Comparison of ENCODE assay signal across 11 cellular contexts in genomic region chr10:89534826-89535166, GRCh38. TPM values are rescaled to one million over a fixed set of nuclear protein-coding genes. Genes with fewer than 3 reads are reported as not detected.
A peak's percentile ranks its signal among the peaks of the same experiment; 100 is the strongest.
DNase-seq lines count a peak whose midpoint lies in the region; FAIRE-seq and TF ChIP-seq lines count a peak whose summit lies in the region.
"Had no signal": no experiment of that assay in that cellular context is flagged by ENCODE, and none has a peak within 500 bp of the region (broad histone marks: within the 10 kb centered on the region; RNA-seq: fewer than 3 reads in every experiment).

No MANE protein-coding gene starts in this region.

- 13 to 25% (median 19%) methylated on average over 8 of the region's 8 CpGs for WGBS in stomach, 5 donors

- in situ Hi-C loops in astrocyte of the spinal cord (cut with HindIII; ENCODE audit: low sequenced_read_pairs): no loop called here

- H3K36me3 ChIP-seq in kidney (ENCODE audit: control insufficient read depth in 1 of 2, insufficient read depth in 2 of 2, low read length in 2 of 2): peaks cover 0 to 2% of the 10 kb centered on the region in 2 donors
- no peaks in the 10 kb centered on the region for H3K36me3 ChIP-seq in stomach

- H3K4me3 ChIP-seq in astrocyte of the spinal cord (ENCODE audit: low read depth, low read length) (peak overlapping the region; percentile 57), kidney (ENCODE audit: low read length in 2 of 2) (peak overlapping the region; percentile 64 to 73), stomach (peak overlapping the region; percentile 49 to 54 (median 52))

- H3K27ac ChIP-seq in kidney (ENCODE audit: low read depth in 2 of 2, low read length in 2 of 2): peak overlapping the region; percentile 86 to 95
- no peak overlapping the region for H3K27ac ChIP-seq in stomach

- TF ChIP-seq CTCF in astrocyte of the spinal cord (IDR thresholded peaks at IDR 0.05; ENCODE audit: low read depth, low read length): no peak
- TF ChIP-seq CTCF in kidney (IDR thresholded peaks at IDR 0.05; ENCODE audit: borderline replicate concordance, extremely low read depth, insufficient read depth): no peak
- no peak for TF ChIP-seq CTCF in stomach (IDR thresholded peaks at IDR 0.05)

- peak; percentile 19 for DNase-seq in NCI-H345 (lab: John Stamatoyannopoulos, UW)
- no peak for DNase-seq in NCI-H345 treated with DMSO at 0.1 percent for 48 hours (lab: John Stamatoyannopoulos, UW; ENCODE audit: unreplicated experiment)
- no peak for DNase-seq in astrocyte of the spinal cord (ENCODE audit: low read depth, low spot score)
- no peak for DNase-seq in kidney
- DNase-seq in stomach: no peak
- DNase-seq in nucleus accumbens (lab: John Stamatoyannopoulos, UW): no peak
- DNase-seq in COLO829 (ENCODE audit: low spot score): no peak
- DNase-seq in T-helper 1 cell: no peak
- DNase-seq: NK-92 treated with Interleukin-12 subunit alpha and Interleukin-12 subunit beta, amount 100 ng/mL, for 24 hours had no signal

- FAIRE-seq in kidney (lab: Jason Lieb, UNC): no peak
- FAIRE-seq: A204.1 had no signal

- H3K4me1 ChIP-seq in kidney (ENCODE audit: control insufficient read depth in 1 of 2, insufficient read depth in 1 of 2, low read depth in 1 of 2, low read length in 2 of 2): peaks cover 5 to 8% of the 10 kb centered on the region in 2 donors
- H3K4me1 ChIP-seq in stomach: peaks cover 11 to 17% (median 15%) of the 10 kb centered on the region in 4 donors

- TF ChIP-seq POLR2A in stomach (IDR thresholded peaks at IDR 0.05): no peak

- intact Hi-C loops in kidney (cut with DNase I) (no loop called here), stomach (cut with DNase I; ENCODE audit: low total_unique reads) (no loop called here)

- H3K27me3 ChIP-seq in stomach: peaks cover 0 to 76% (median 23%) of the 10 kb centered on the region in 3 donors

- no peak for TF ChIP-seq EP300 in stomach (IDR thresholded peaks at IDR 0.05)

- H3K9me3 ChIP-seq in kidney (ENCODE audit: control insufficient read depth in 1 of 2, low read length in 2 of 2): no peaks in the 10 kb centered on the region
- H3K9me3 ChIP-seq in stomach: no peaks in the 10 kb centered on the region

- H3K9ac ChIP-seq in kidney (ENCODE audit: low read length in 2 of 2): peak overlapping the region; percentile 43 to 47

RNA-seq across cellular contexts. Expression of gene SLC16A12, which starts 0.6 kb away (rescaled TPM):
- total RNA-seq in kidney (38.8 TPM), stomach (1 to 10 TPM in 3 of 5 donors, not detected in 2; 1.4 to 9.7 (median 3.1) TPM)
- polyA plus RNA-seq in kidney (ENCODE audit: insufficient read depth, low read depth, low replicate concordance) (19.0 TPM), stomach (under 1 TPM; 0.06 to 0.18 (median 0.15) TPM)
- total RNA-seq: activated naive CD4-positive, alpha-beta T cell treated with anti-CD3 and anti-CD28 coated beads, Interleukin-2, amount 50 U/mL, for 72 hours had no signal

Comparison
In these comparisons a context has a peak if more than half of its experiments do, and no peak if none do; other contexts are left out.
1. H3K27ac ChIP-seq: peak in kidney (2 of 2); none in stomach (0 of 5).
2. Peak in every context shown above with its lines, with median percentiles within 50 percentile points of each other: H3K4me3 ChIP-seq.